ENCODE assay signal across 17 cellular contexts in the genomic region with DNA sequence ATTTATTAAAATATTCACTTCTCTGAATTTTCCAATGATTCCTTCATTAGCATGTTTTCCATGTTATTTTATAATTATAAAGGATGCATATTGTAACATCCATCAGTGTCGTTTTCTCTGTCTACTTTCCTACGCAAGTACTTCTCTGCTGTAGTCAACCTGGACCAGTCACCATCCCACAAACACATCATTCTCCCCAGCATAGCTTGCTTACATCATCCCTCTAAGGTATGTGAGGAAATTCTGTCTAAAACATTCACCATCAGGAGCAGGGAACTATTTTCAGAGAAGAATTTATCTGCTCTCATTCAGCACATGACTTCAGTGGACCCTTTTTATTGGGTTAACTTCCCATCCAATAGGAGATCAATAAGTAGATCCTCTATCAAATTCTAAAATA.
"Had no signal": no experiment of that assay in that cellular context is flagged by ENCODE, and none has a peak within 500 bp of the region (broad histone marks: within the 10 kb centered on the region; RNA-seq: fewer than 3 reads in every experiment).

No MANE protein-coding gene starts in this region.

- ATAC-seq: activated CD8-positive, alpha-beta T cell treated with anti-CD3 and anti-CD28 coated beads for 36 hours; activated naive CD8-positive, alpha-beta T cell treated with anti-CD3 and anti-CD28 coated beads, Interleukin-2, amount 50 U/mL, for 24 hours; natural killer cell treated with Interleukin-12 subunit alpha and Interleukin-12 subunit beta and Interleukin-15 and Interleukin-18, amount 100 ng/mL, for 72 hours; stimulated activated effector memory CD8-positive, alpha-beta T cell treated with anti-CD3 and anti-CD28 coated beads, Interleukin-12 subunit alpha, Interleukin-12 subunit beta, amount 100 ng/mL, for 72 hours had no signal

- H3K4me3 ChIP-seq: lung, pancreas, right lobe of liver, stomach had no signal

- H3K27me3 ChIP-seq: neutrophil, pancreas, right lobe of liver, stomach had no signal

- H3K4me1 ChIP-seq: pancreas, right lobe of liver, stomach had no signal

- H3K9me3 ChIP-seq: neutrophil, pancreas, right lobe of liver, stomach had no signal

- H3K36me3 ChIP-seq: neutrophil, pancreas, right lobe of liver, stomach had no signal

- DNase-seq: activated CD4-positive, alpha-beta T cell treated with anti-CD3 and anti-CD28 coated beads, Interleukin-2, amount 10 ng/mL, durations not matched to agents 24 days and 14 days; activated CD8-positive, alpha-beta T cell treated with anti-CD3 and anti-CD28 coated beads for 36 hours; activated naive CD4-positive, alpha-beta T cell treated with Interleukin-2 at 50 U/mL for 16 hours; activated naive CD8-positive, alpha-beta T cell treated with anti-CD3 and anti-CD28 coated beads, Interleukin-2, amount 50 U/mL, for 24 hours; activated T-cell treated with anti-CD3 and anti-CD28 coated beads, Interleukin-2, amount 50 U/mL, for 24 hours; aorta; effector memory CD4-positive, alpha-beta T cell; glutamatergic neuron; pancreas; right lobe of liver; stimulated activated CD4-positive, alpha-beta T cell treated with anti-CD3 and anti-CD28 coated beads, Interleukin-4, amount 100 ng/mL, for 24 hours; stomach; T1000 had no signal

- H3K27ac ChIP-seq: neutrophil, pancreas, right lobe of liver, stomach had no signal
